1 cellular context compared by ENCODE assay signal in the genomic region with DNA sequence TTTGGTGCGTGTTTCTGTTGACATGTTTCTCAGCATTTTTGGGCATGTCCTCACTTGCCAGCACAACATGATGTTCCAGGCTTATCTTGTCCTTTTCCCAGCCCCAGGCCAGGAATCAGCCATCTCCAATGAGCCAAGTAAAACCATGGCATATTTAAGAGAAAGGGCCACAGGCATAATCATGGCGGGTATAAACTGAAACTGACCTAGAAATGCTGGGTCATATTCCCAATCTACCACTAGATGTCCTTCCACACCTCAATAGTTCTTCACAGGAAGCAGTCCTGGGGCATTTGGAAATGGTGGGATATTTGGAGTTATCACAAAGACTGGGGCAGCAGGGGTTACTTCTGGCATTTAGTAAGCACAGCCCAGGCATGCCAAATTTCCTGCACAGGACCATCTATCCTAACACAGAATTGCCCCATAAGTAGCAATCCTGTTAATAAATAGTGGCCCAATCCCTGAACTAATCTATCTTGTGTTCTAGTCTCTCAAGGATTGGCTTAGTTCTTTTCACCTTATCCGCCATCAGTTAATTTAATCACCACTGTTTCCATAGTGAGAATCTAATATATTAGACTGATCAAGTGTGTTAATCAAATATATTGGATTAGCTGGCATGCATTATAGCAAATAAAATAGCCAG.
TF ChIP-seq lines count a peak whose summit lies in the region.

No MANE protein-coding gene starts in this region.

TF ChIP-seq in HCT116, 20 proteins besides CTCF, POLR2A, EP300 and RAD21 (continued from another document):
- TF ChIP-seq, protein P1, sequence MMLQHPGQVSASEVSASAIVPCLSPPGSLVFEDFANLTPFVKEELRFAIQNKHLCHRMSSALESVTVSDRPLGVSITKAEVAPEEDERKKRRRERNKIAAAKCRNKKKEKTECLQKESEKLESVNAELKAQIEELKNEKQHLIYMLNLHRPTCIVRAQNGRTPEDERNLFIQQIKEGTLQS (IDR thresholded peaks at IDR 0.05), result no peak
- TF ChIP-seq, protein P2, sequence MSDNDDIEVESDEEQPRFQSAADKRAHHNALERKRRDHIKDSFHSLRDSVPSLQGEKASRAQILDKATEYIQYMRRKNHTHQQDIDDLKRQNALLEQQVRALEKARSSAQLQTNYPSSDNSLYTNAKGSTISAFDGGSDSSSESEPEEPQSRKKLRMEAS (IDR thresholded peaks at IDR 0.05), result no peak
- TF ChIP-seq EGR1 (IDR thresholded peaks at IDR 0.05; ENCODE audit: low read depth), result no peak
- peak; percentile 81 for TF ChIP-seq YY1 (IDR thresholded peaks at IDR 0.05; ENCODE audit: extremely low read depth, insufficient replicate concordance, low read depth, low read length)
- TF ChIP-seq, protein P3, sequence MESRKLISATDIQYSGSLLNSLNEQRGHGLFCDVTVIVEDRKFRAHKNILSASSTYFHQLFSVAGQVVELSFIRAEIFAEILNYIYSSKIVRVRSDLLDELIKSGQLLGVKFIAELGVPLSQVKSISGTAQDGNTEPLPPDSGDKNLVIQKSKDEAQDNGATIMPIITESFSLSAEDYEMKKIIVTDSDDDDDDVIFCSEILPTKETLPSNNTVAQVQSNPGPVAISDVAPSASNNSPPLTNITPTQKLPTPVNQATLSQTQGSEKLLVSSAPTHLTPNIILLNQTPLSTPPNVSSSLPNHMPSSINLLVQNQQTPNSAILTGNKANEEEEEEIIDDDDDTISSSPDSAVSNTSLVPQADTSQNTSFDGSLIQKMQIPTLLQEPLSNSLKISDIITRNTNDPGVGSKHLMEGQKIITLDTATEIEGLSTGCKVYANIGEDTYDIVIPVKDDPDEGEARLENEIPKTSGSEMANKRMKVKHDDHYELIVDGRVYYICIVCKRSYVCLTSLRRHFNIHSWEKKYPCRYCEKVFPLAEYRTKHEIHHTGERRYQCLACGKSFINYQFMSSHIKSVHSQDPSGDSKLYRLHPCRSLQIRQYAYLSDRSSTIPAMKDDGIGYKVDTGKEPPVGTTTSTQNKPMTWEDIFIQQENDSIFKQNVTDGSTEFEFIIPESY (IDR thresholded peaks at IDR 0.05; ENCODE audit: extremely low read depth, insufficient replicate concordance, low read length), result no peak
- no peak for TF ChIP-seq CEBPB (IDR thresholded peaks at IDR 0.05; ENCODE audit: low read depth)
- TF ChIP-seq TCF7L2 (IDR thresholded peaks at IDR 0.05; ENCODE audit: borderline replicate concordance, extremely low read depth, insufficient read depth, insufficient read length), result no peak
- no peak for TF ChIP-seq EZH2 (IDR thresholded peaks at IDR 0.05)
- no peak for TF ChIP-seq SP1 (IDR thresholded peaks at IDR 0.05; ENCODE audit: low read depth)
- peak; percentile 28; the same call in 1 of the 2 replicates for TF ChIP-seq CBX3 (IDR thresholded peaks at IDR 0.05; ENCODE audit: low read depth)
